ENCODE assay signal across 8 cellular contexts in genomic region chr5:95823241-95823737, GRCh38. TPM values are rescaled to one million over a fixed set of nuclear protein-coding genes. Genes with fewer than 3 reads are reported as not detected.
A peak's percentile ranks its signal among the peaks of the same experiment; 100 is the strongest.
DNase-seq lines count a peak whose midpoint lies in the region; ATAC-seq and TF ChIP-seq lines count a peak whose summit lies in the region.

No MANE protein-coding gene starts in this region.

- peaks cover 21% of the 10 kb centered on the region for H3K4me1 ChIP-seq in GM23338 (ENCODE audit: insufficient read depth)

- no peaks in the 10 kb centered on the region for H3K9me2 ChIP-seq in GM23338 (ENCODE audit: insufficient read depth)

- TF ChIP-seq CTCF in GM23338 (conservative IDR thresholded peaks at IDR 0.05; ENCODE audit: low read depth in 2 of 2) (no peak), glutamatergic neuron (IDR thresholded peaks at IDR 0.05; ENCODE audit: partially characterized antibody, unreplicated experiment) (no peak)

- H3K4me2 ChIP-seq in GM23338 = peak overlapping the region; percentile 84

- no peaks in the 10 kb centered on the region for H4K20me1 ChIP-seq in GM23338 (replicated peaks; ENCODE audit: insufficient read depth)

- no peaks in the 10 kb centered on the region for H3K27me3 ChIP-seq in GM23338 (ENCODE audit: insufficient read depth)

- H3K4me3 Mint-ChIP-seq in GM23338 (peak overlapping the region; percentile 94; the same call in 1 of the 3 replicates), glutamatergic neuron (ENCODE audit: unreplicated experiment) (peak overlapping the region; percentile 91)
- peak overlapping the region; percentile 97 for H3K4me3 Mint-ChIP-seq in T-helper 1 cell treated with Interleukin-12 subunit alpha and Interleukin-12 subunit beta and Interleukin-4 antibody, amounts not matched to agents 30 μg/mL and 1 μg/mL, for 36 hours
- H3K4me3 Mint-ChIP-seq in stimulated activated effector memory CD8-positive, alpha-beta T cell treated with anti-CD3 and anti-CD28 coated beads, Interleukin-12 subunit alpha, Interleukin-12 subunit beta, amount 100 ng/mL, for 72 hours = peak overlapping the region; percentile 89

- 0 out of 2 replicates have a peak overlapping the region, but pooled peaks have one; percentile 77 for H3K4me3 ChIP-seq in GM23338

- no peaks in the 10 kb centered on the region for H3K9me3 Mint-ChIP-seq in GM23338
- H3K9me3 Mint-ChIP-seq in T-helper 1 cell treated with Interleukin-12 subunit alpha and Interleukin-12 subunit beta and Interleukin-4 antibody, amounts not matched to agents 30 μg/mL and 1 μg/mL, for 36 hours = no peaks in the 10 kb centered on the region
- peaks cover 12% of the 10 kb centered on the region for H3K9me3 Mint-ChIP-seq in glutamatergic neuron (ENCODE audit: unreplicated experiment)
- no peaks in the 10 kb centered on the region for H3K9me3 Mint-ChIP-seq in stimulated activated effector memory CD8-positive, alpha-beta T cell treated with anti-CD3 and anti-CD28 coated beads, Interleukin-12 subunit alpha, Interleukin-12 subunit beta, amount 100 ng/mL, for 72 hours

- no peaks in the 10 kb centered on the region for H3F3A ChIP-seq in GM23338 (replicated peaks; ENCODE audit: low read depth)

- ATAC-seq in GM23338 = peak; percentile 20
- ATAC-seq in stimulated activated effector memory CD8-positive, alpha-beta T cell treated with anti-CD3 and anti-CD28 coated beads, Interleukin-12 subunit alpha, Interleukin-12 subunit beta, amount 100 ng/mL, for 72 hours = no peak
- ATAC-seq in HG02588 (IDR thresholded peaks at IDR 0.05; ENCODE audit: unreplicated experiment) = no peak

- peaks cover 35% of the 10 kb centered on the region for H3K4me1 Mint-ChIP-seq in GM23338
- H3K4me1 Mint-ChIP-seq in T-helper 1 cell treated with Interleukin-12 subunit alpha and Interleukin-12 subunit beta and Interleukin-4 antibody, amounts not matched to agents 30 μg/mL and 1 μg/mL, for 36 hours (ENCODE audit: low read depth) = peaks cover 51% of the 10 kb centered on the region
- H3K4me1 Mint-ChIP-seq in glutamatergic neuron (ENCODE audit: low read depth, unreplicated experiment) = peaks cover 33% of the 10 kb centered on the region
- H3K4me1 Mint-ChIP-seq in stimulated activated effector memory CD8-positive, alpha-beta T cell treated with anti-CD3 and anti-CD28 coated beads, Interleukin-12 subunit alpha, Interleukin-12 subunit beta, amount 100 ng/mL, for 72 hours = peaks cover 58% of the 10 kb centered on the region

- H3K36me3 Mint-ChIP-seq in GM23338 (ENCODE audit: low read depth) (no peaks in the 10 kb centered on the region), glutamatergic neuron (ENCODE audit: unreplicated experiment) (peaks cover 6% of the 10 kb centered on the region)
- peaks cover 9% of the 10 kb centered on the region for H3K36me3 Mint-ChIP-seq in T-helper 1 cell treated with Interleukin-12 subunit alpha and Interleukin-12 subunit beta and Interleukin-4 antibody, amounts not matched to agents 30 μg/mL and 1 μg/mL, for 36 hours (ENCODE audit: low read depth)
- H3K36me3 Mint-ChIP-seq in stimulated activated effector memory CD8-positive, alpha-beta T cell treated with anti-CD3 and anti-CD28 coated beads, Interleukin-12 subunit alpha, Interleukin-12 subunit beta, amount 100 ng/mL, for 72 hours = peaks cover 8% of the 10 kb centered on the region

- H3K79me2 ChIP-seq in GM23338 (replicated peaks; ENCODE audit: insufficient read depth) = 0 out of 2 replicates have a peak, but pooled peaks cover 3% of the 10 kb centered on the region

- peaks cover 6% of the 10 kb centered on the region for H3K27me3 Mint-ChIP-seq in GM23338 (ENCODE audit: insufficient read depth, low read depth, poor library complexity)
- H3K27me3 Mint-ChIP-seq in T-helper 1 cell treated with Interleukin-12 subunit alpha and Interleukin-12 subunit beta and Interleukin-4 antibody, amounts not matched to agents 30 μg/mL and 1 μg/mL, for 36 hours (ENCODE audit: low read depth) = no peaks in the 10 kb centered on the region
- peaks cover 15% of the 10 kb centered on the region for H3K27me3 Mint-ChIP-seq in glutamatergic neuron (ENCODE audit: unreplicated experiment)

- no peaks in the 10 kb centered on the region for H3K36me3 ChIP-seq in GM23338 (ENCODE audit: insufficient read depth)

- no peak overlapping the region for H3K27ac ChIP-seq in GM23338 (ENCODE audit: low read depth)

- H3K27ac Mint-ChIP-seq in GM23338 (peak overlapping the region; percentile 47; the same call in 1 of the 2 replicates), glutamatergic neuron (ENCODE audit: unreplicated experiment) (peak overlapping the region; percentile 46)
- peak overlapping the region; percentile 94 for H3K27ac Mint-ChIP-seq in T-helper 1 cell treated with Interleukin-12 subunit alpha and Interleukin-12 subunit beta and Interleukin-4 antibody, amounts not matched to agents 30 μg/mL and 1 μg/mL, for 36 hours
- H3K27ac Mint-ChIP-seq in stimulated activated effector memory CD8-positive, alpha-beta T cell treated with anti-CD3 and anti-CD28 coated beads, Interleukin-12 subunit alpha, Interleukin-12 subunit beta, amount 100 ng/mL, for 72 hours = peak overlapping the region; percentile 93

- no peak for DNase-seq in GM23338 (ENCODE audit: low spot score)
- DNase-seq in glutamatergic neuron = no peak
- no peak for DNase-seq in stimulated activated effector memory CD8-positive, alpha-beta T cell treated with anti-CD3 and anti-CD28 coated beads, Interleukin-12 subunit alpha, Interleukin-12 subunit beta, amount 100 ng/mL, for 72 hours (ENCODE audit: low spot score in 2 of 2)
- no peak for DNase-seq in NCI-H2081 treated with DMSO at 0.1 percent for 48 hours (lab: John Stamatoyannopoulos, UW)
- DNase-seq in iPS-NIHi11 (ENCODE audit: low spot score) = no peak
- DNase-seq in NCI-H2029 (lab: John Stamatoyannopoulos, UW) = no peak

- H2AFZ ChIP-seq in GM23338 = peak overlapping the region; percentile 97

TF ChIP-seq in GM23338, 12 proteins besides CTCF, POLR2A, EP300 and RAD21 (continues in another document):
- TF ChIP-seq EZH2phosphoT487 (IDR thresholded peaks at IDR 0.05; ENCODE audit: unreplicated experiment) (no peak), POLR2AphosphoS5 (IDR thresholded peaks at IDR 0.05; ENCODE audit: low read depth) (no peak), EZH2 (IDR thresholded peaks at IDR 0.05; ENCODE audit: low read depth, unreplicated experiment) (no peak), ETS1 (IDR thresholded peaks at IDR 0.05) (no peak), NANOG (IDR thresholded peaks at IDR 0.05; ENCODE audit: borderline replicate concordance) (no peak), STAT1 (IDR thresholded peaks at IDR 0.05; ENCODE audit: unreplicated experiment) (no peak), REST (IDR thresholded peaks at IDR 0.05; ENCODE audit: unreplicated experiment) (no peak)

RNA-seq across cellular contexts. Expression of gene GLRX, which starts 0.8 kb away (rescaled TPM):
- 9.5 and 14.9 TPM in 2 replicates for total RNA-seq in GM23338 (2014; rRNA removed; shearing (Covaris generic))
- polyA plus RNA-seq in GM23338 (2016; fragmentation: Nextera tagmentation; extraction: Ambion mirVana) = 42.2 and 42.9 TPM in 2 replicates
- total RNA-seq in glutamatergic neuron (ENCODE audit: unreplicated experiment) = 79.6 TPM
